14 cellular contexts compared by ENCODE assay signal in genomic region chr2:37026050-37026449, GRCh38. TPM values are rescaled to one million over a fixed set of nuclear protein-coding genes. Genes with fewer than 3 reads are reported as not detected.
DNase-seq lines count a peak whose midpoint lies in the region; ATAC-seq, FAIRE-seq and TF ChIP-seq lines count a peak whose summit lies in the region.
"Had no signal": no experiment of that assay in that cellular context is flagged by ENCODE, and none has a peak within 500 bp of the region (broad histone marks: within the 10 kb centered on the region; RNA-seq: fewer than 3 reads in every experiment).

No MANE protein-coding gene starts in this region.

- FAIRE-seq in A549 (lab: Jason Lieb, UNC), result peak; percentile 18

- no TSS peak for BruUV-seq in OCI-LY7 (replicated peaks; lab: Mats Ljungman, UMichigan)

- H3K27ac ChIP-seq in A549 (no peak overlapping the region), OCI-LY7 (ENCODE audit: low read depth, low read length, poor library complexity, severe bottlenecking) (no peak overlapping the region)

- H4K20me1 ChIP-seq in OCI-LY7 (ENCODE audit: insufficient read depth, low read length), result no peaks in the 10 kb centered on the region

- H3K36me3 ChIP-seq in OCI-LY7 (ENCODE audit: insufficient read depth, low read length), result peaks cover 53% of the 10 kb centered on the region

- H3K4me3 ChIP-seq in A549, result no peak overlapping the region
- no peak overlapping the region for H3K4me3 ChIP-seq in OCI-LY7 (ENCODE audit: low read depth, low read length, poor library complexity, severe bottlenecking)

- no peak overlapping the region for H2AFZ ChIP-seq in OCI-LY7 (ENCODE audit: low read length)

- TF ChIP-seq EP300 in A549 (IDR thresholded peaks at IDR 0.05), result no peak

- CTCF ChIA-PET in A549 (lab: Yijun Ruan, JAX), result no interaction called here
- CTCF ChIA-PET in OCI-LY7 (lab: Charles Lee; ENCODE audit: unreplicated experiment), result no interaction called here

- ATAC-seq in A549 (peak; percentile 87 to 94; a peak in 5 of 6 replicates), GM19463 (IDR thresholded peaks at IDR 0.05; ENCODE audit: unreplicated experiment) (no peak), HG03432 (IDR thresholded peaks at IDR 0.05; ENCODE audit: unreplicated experiment) (no peak), HG02884 (IDR thresholded peaks at IDR 0.05; ENCODE audit: unreplicated experiment) (no peak)
- ATAC-seq: T-helper 17 cell had no signal

- H3K9me3 ChIP-seq in A549, result no peaks in the 10 kb centered on the region
- H3K9me3 ChIP-seq in OCI-LY7 (ENCODE audit: low read length), result no peaks in the 10 kb centered on the region

- H3K79me2 ChIP-seq in OCI-LY7 (ENCODE audit: insufficient read depth, low read depth, low read length), result no peaks in the 10 kb centered on the region

- DNase-seq in A549 (ENCODE audit: low read depth in 1 of 2, low spot score in 1 of 2) (peak in 1 of 2 experiments; percentile 48), OCI-LY7 (ENCODE audit: low spot score) (peak; percentile 25), erythroblast (lab: John Stamatoyannopoulos, UW) (peak; percentile 16 to 20)
- no peak for DNase-seq in stimulated activated CD4-positive, alpha-beta T cell treated with anti-CD3 and anti-CD28 coated beads, Interleukin-4, amount 100 ng/mL, for 1 hour
- DNase-seq: DMS153; effector CD4-positive, alpha-beta T cell; NCI-H1436 treated with DMSO at 0.1 percent for 48 hours; retina; stimulated activated CD8-positive, alpha-beta memory T cell treated with anti-CD3 and anti-CD28 coated beads, Interleukin-4, amount 100 ng/mL, for 48 hours; T-helper 17 cell had no signal

- TF ChIP-seq CTCF in A549 (IDR thresholded peaks at IDR 0.05) (peak; percentile 39), GM12872 (IDR thresholded peaks at IDR 0.05; ENCODE audit: insufficient read depth, low read depth, low read length) (peak; percentile 43; the same call in 2 of the 3 replicates), OCI-LY7 (conservative IDR thresholded peaks at IDR 0.05; ENCODE audit: low read length) (peak; percentile 70)

- H3K4me1 ChIP-seq in A549, result no peaks in the 10 kb centered on the region
- no peaks in the 10 kb centered on the region for H3K4me1 ChIP-seq in OCI-LY7 (ENCODE audit: insufficient read depth, low read length, poor library complexity, severe bottlenecking)

- no peak overlapping the region for H3K4me2 ChIP-seq in A549
- no peak overlapping the region for H3K4me2 ChIP-seq in OCI-LY7 (ENCODE audit: low read length)

- TF ChIP-seq RAD21 in A549 (conservative IDR thresholded peaks at IDR 0.05 in 1 of 2, IDR thresholded peaks at IDR 0.05 in 1 of 2), result peak; percentile 36 to 61

- POLR2A ChIA-PET in A549 (lab: Yijun Ruan, JAX) (no interaction called here), OCI-LY7 (lab: Charles Lee) (no interaction called here)

- TF ChIP-seq POLR2A in A549 (IDR thresholded peaks at IDR 0.05; ENCODE audit: low read length) (no peak), erythroblast (IDR thresholded peaks at IDR 0.05; ENCODE audit: low read length) (no peak)

- 81% methylated on average over 5 of the region's 5 CpGs for WGBS in A549 (ENCODE audit: missing lambda C conversion rate)

- intact Hi-C loops in OCI-LY7 (cut with micrococcal nuclease; ENCODE audit: unreplicated experiment), result loop anchor here (10.0 kb wide), 1 partner anchor 241 kb away; no protein-coding TSS in a partner anchor

- no peaks in the 10 kb centered on the region for H3K9me2 ChIP-seq in OCI-LY7 (ENCODE audit: insufficient read depth, low read length)

TF ChIP-seq in A549, 52 proteins besides CTCF, POLR2A, EP300 and RAD21:
- TF ChIP-seq E2F6 (IDR thresholded peaks at IDR 0.05; ENCODE audit: borderline replicate concordance, low read depth) (no peak), RFX5 (IDR thresholded peaks at IDR 0.05) (no peak), HOXB5 (CRISPR knock-in tag; IDR thresholded peaks at IDR 0.05) (no peak), SREBF2 (IDR thresholded peaks at IDR 0.05) (no peak), HOXA7 (CRISPR knock-in tag; IDR thresholded peaks at IDR 0.05) (no peak), ZNF302 (CRISPR knock-in tag; IDR thresholded peaks at IDR 0.05) (no peak), CEBPB (IDR thresholded peaks at IDR 0.05) (no peak), FOSB (CRISPR knock-in tag; IDR thresholded peaks at IDR 0.05) (no peak), GATA3 (IDR thresholded peaks at IDR 0.05; ENCODE audit: borderline replicate concordance) (no peak), FOSL2 (IDR thresholded peaks at IDR 0.05) (no peak), FOSL2 (CRISPR knock-in tag; IDR thresholded peaks at IDR 0.05) (no peak), PHF8 (IDR thresholded peaks at IDR 0.05; ENCODE audit: borderline replicate concordance, low read depth) (no peak), CHD4 (IDR thresholded peaks at IDR 0.05; ENCODE audit: borderline replicate concordance) (no peak), CBX8 (IDR thresholded peaks at IDR 0.05) (no peak)

RNA-seq across cellular contexts. Expression of gene HEATR5B, which starts 58.1 kb away (rescaled TPM):
- polyA plus RNA-seq in A549 (2011; rRNA removed) (25.0 and 26.1 TPM in 2 replicates), A549 (2017; fragmentation: RNase III; extraction: RNeasy Plus Mini Kit Qiagen cat#74134 plus additional on column Dnase treatment) (6.6 to 8.4 TPM (median 7.7 TPM) in 3 replicates)
- 4.2 and 5.2 TPM in 2 replicates for polyA plus RNA-seq in A549 (2012; cell fraction: cytosol; rRNA removed)
- 8.1 and 11.8 TPM in 2 replicates for polyA plus RNA-seq in A549 (2012; cell fraction: nucleus; rRNA removed)
- polyA minus RNA-seq in A549 (2011; rRNA and poly(A)+ RNA removed), result 24.7 and 26.9 TPM in 2 replicates
- 23.8 TPM in 2 replicates for total RNA-seq in OCI-LY7 (2014; rRNA removed; shearing (Covaris generic))
- total RNA-seq in OCI-LY7 (2022), result 31.3 and 34.5 TPM in 2 replicates

RNA-seq across cellular contexts. Expression of gene GPATCH11, which starts 58.3 kb away (rescaled TPM):
- 8.1 and 10.4 TPM in 2 replicates for polyA plus RNA-seq in A549 (2011; rRNA removed)
- 2.3 and 2.4 TPM in 2 replicates for polyA plus RNA-seq in A549 (2012; cell fraction: cytosol; rRNA removed)
- 0.54 and 0.80 TPM in 2 replicates for polyA plus RNA-seq in A549 (2012; cell fraction: nucleus; rRNA removed)
- 8.2 to 9.0 TPM (median 8.9 TPM) in 3 replicates for polyA plus RNA-seq in A549 (2017; fragmentation: RNase III; extraction: RNeasy Plus Mini Kit Qiagen cat#74134 plus additional on column Dnase treatment)
- 1.8 TPM in 2 replicates for polyA minus RNA-seq in A549 (2011; rRNA and poly(A)+ RNA removed)
- total RNA-seq in OCI-LY7 (2014; rRNA removed; shearing (Covaris generic)), result 11.6 and 21.2 TPM in 2 replicates
- 18.9 and 24.5 TPM in 2 replicates for total RNA-seq in OCI-LY7 (2022)

RNA-seq across cellular contexts. Expression of gene STRN, which starts 59.7 kb away (rescaled TPM):
- 31.8 and 36.0 TPM in 2 replicates for polyA plus RNA-seq in A549 (2011; rRNA removed)
- 6.3 and 7.4 TPM in 2 replicates for polyA plus RNA-seq in A549 (2012; cell fraction: cytosol; rRNA removed)
- 4.0 and 4.1 TPM in 2 replicates for polyA plus RNA-seq in A549 (2012; cell fraction: nucleus; rRNA removed)
- polyA plus RNA-seq in A549 (2017; fragmentation: RNase III; extraction: RNeasy Plus Mini Kit Qiagen cat#74134 plus additional on column Dnase treatment), result 13.1 to 13.9 TPM (median 13.2 TPM) in 3 replicates
- polyA minus RNA-seq in A549 (2011; rRNA and poly(A)+ RNA removed), result 34.3 and 34.9 TPM in 2 replicates
- total RNA-seq in OCI-LY7 (2014; rRNA removed; shearing (Covaris generic)), result 16.0 and 16.1 TPM in 2 replicates
- total RNA-seq in OCI-LY7 (2022), result 32.6 and 33.9 TPM in 2 replicates

Comparison
In these comparisons a context has a peak if more than half of its experiments do, and no peak if none do; other contexts are left out.
1. ATAC-seq: peak in A549 (2 of 2); none in GM19463 (single experiment), HG03432 (single experiment) and HG02884 (single experiment).
2. Peak in every context shown above with its lines, with median percentiles within 50 percentile points of each other: CTCF ChIP-seq.